Comparison of ENCODE assay signal across 31 cellular contexts in the genomic region with DNA sequence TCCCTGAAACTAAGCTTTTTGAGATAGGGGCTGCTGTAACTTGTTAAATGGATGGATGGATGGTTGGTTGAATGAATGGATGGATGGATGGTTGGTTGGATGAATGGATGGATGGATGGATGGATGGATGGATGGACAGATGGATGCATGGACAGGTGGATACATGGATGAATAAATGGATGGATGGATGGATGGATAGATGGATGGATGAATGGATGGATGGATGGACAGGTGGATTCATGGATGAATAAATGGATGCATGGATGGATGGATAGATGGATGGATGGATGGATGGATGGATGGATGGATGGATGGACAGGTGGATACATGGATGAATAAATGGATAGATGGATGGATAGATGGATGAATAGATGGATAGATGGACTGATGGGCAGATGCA. TPM values are rescaled to one million over a fixed set of nuclear protein-coding genes. Genes with fewer than 3 reads are reported as not detected.
"Had no signal": no experiment of that assay in that cellular context is flagged by ENCODE, and none has a peak within 500 bp of the region (broad histone marks: within the 10 kb centered on the region; RNA-seq: fewer than 3 reads in every experiment).

No MANE protein-coding gene starts in this region.

- H3K4me3 Mint-ChIP-seq: naive thymus-derived CD8-positive, alpha-beta T cell; natural killer cell treated with Interleukin-12 subunit alpha and Interleukin-12 subunit beta and Interleukin-15 and Interleukin-18, amount 100 ng/mL, for 72 hours; neural progenitor cell; stimulated activated memory B cell treated with anti-CD40 and anti-IgM and Interleukin-4, amounts not matched to agents 10 μg/mL and 1 μg/mL and 100 μg/mL, for 72 hours; stimulated activated naive CD8-positive, alpha-beta T cell treated with anti-CD3 and anti-CD28 coated beads, Interleukin-15, amount 100 ng/mL, for 72 hours; type B pancreatic cell had no signal

- H3K4me1 ChIP-seq: neural progenitor cell, parathyroid adenoma, sigmoid colon, tibial artery, transverse colon, upper lobe of right lung, vagina had no signal

- H2AFZ ChIP-seq: neural progenitor cell, parathyroid adenoma had no signal

- H3K36me3 Mint-ChIP-seq: naive thymus-derived CD8-positive, alpha-beta T cell; natural killer cell treated with Interleukin-12 subunit alpha and Interleukin-12 subunit beta and Interleukin-15 and Interleukin-18, amount 100 ng/mL, for 72 hours; neural progenitor cell; stimulated activated memory B cell treated with anti-CD40 and anti-IgM and Interleukin-4, amounts not matched to agents 10 μg/mL and 1 μg/mL and 100 μg/mL, for 72 hours; type B pancreatic cell had no signal

- H3K27ac ChIP-seq: neural progenitor cell, ovary, parathyroid adenoma, psoas muscle, right lobe of liver, sigmoid colon, suprapubic skin, testis, tibial artery, transverse colon, upper lobe of right lung, vagina had no signal

- H3K4me1 Mint-ChIP-seq: naive thymus-derived CD8-positive, alpha-beta T cell; neural progenitor cell; stimulated activated memory B cell treated with anti-CD40 and anti-IgM and Interleukin-4, amounts not matched to agents 10 μg/mL and 1 μg/mL and 100 μg/mL, for 72 hours; stimulated activated naive CD8-positive, alpha-beta T cell treated with anti-CD3 and anti-CD28 coated beads, Interleukin-15, amount 100 ng/mL, for 72 hours had no signal

- ATAC-seq: naive thymus-derived CD8-positive, alpha-beta T cell; natural killer cell treated with Interleukin-12 subunit alpha and Interleukin-12 subunit beta and Interleukin-15 and Interleukin-18, amount 100 ng/mL, for 72 hours; psoas muscle; right cardiac atrium; right lobe of liver; stimulated activated memory B cell treated with anti-CD40 and anti-IgM and Interleukin-4, amounts not matched to agents 10 μg/mL and 1 μg/mL and 100 μg/mL, for 72 hours; stimulated activated naive CD8-positive, alpha-beta T cell treated with anti-CD3 and anti-CD28 coated beads, Interleukin-15, amount 100 ng/mL, for 72 hours; stimulated activated naive CD8-positive, alpha-beta T cell treated with anti-CD3 and anti-CD28 coated beads, Interleukin-15, Interleukin-2, amounts not matched to agents 100 U/mL and 50 U/mL, for 24 hours; upper lobe of right lung had no signal

- H3K36me3 ChIP-seq: neural progenitor cell, ovary, right lobe of liver, sigmoid colon, suprapubic skin, tibial artery, transverse colon, upper lobe of right lung, vagina had no signal

- H3K9me3 ChIP-seq: ovary, psoas muscle, right lobe of liver, sigmoid colon, suprapubic skin, testis, tibial artery, transverse colon, upper lobe of right lung, vagina had no signal

- H3K27me3 Mint-ChIP-seq: stimulated activated naive CD8-positive, alpha-beta T cell treated with anti-CD3 and anti-CD28 coated beads, Interleukin-15, amount 100 ng/mL, for 72 hours had no signal

- H3K9me3 Mint-ChIP-seq: naive thymus-derived CD8-positive, alpha-beta T cell; natural killer cell treated with Interleukin-12 subunit alpha and Interleukin-12 subunit beta and Interleukin-15 and Interleukin-18, amount 100 ng/mL, for 72 hours; neural progenitor cell; stimulated activated naive CD8-positive, alpha-beta T cell treated with anti-CD3 and anti-CD28 coated beads, Interleukin-15, amount 100 ng/mL, for 72 hours; type B pancreatic cell had no signal

- H3K27me3 ChIP-seq: neural progenitor cell, ovary, right lobe of liver, sigmoid colon, suprapubic skin, testis, tibial artery, transverse colon, upper lobe of right lung, vagina had no signal

- DNase-seq: naive thymus-derived CD8-positive, alpha-beta T cell; occipital lobe; ovary; psoas muscle; right cardiac atrium; right lobe of liver; sigmoid colon; small intestine; stimulated activated CD4-positive, alpha-beta T cell treated with anti-CD3 and anti-CD28 coated beads, Interleukin-1b, Interleukin-23, amount 100 ng/mL, for 48 hours; stimulated activated CD4-positive, alpha-beta T cell treated with anti-CD3 and anti-CD28 coated beads, Interleukin-4, amount 100 ng/mL, for 1 hour; stimulated activated CD4-positive, alpha-beta T cell treated with anti-CD3 and anti-CD28 coated beads, Interleukin-4, amount 100 ng/mL, for 4 hours; stimulated activated CD8-positive, alpha-beta memory T cell treated with anti-CD3 and anti-CD28 coated beads, Interleukin-4, amount 100 ng/mL, for 48 hours; stimulated activated naive CD4-positive, alpha-beta T cell; stimulated activated naive CD8-positive, alpha-beta T cell treated with anti-CD3 and anti-CD28 coated beads, Interleukin-15, amount 100 ng/mL, for 72 hours; stimulated activated naive CD8-positive, alpha-beta T cell treated with anti-CD3 and anti-CD28 coated beads, Interleukin-15, Interleukin-2, amounts not matched to agents 100 U/mL and 50 U/mL, for 24 hours; substantia nigra; testis; tibial artery; transverse colon; upper lobe of right lung had no signal

- H3K4me3 ChIP-seq: neural progenitor cell, ovary, psoas muscle, right lobe of liver, sigmoid colon, suprapubic skin, testis, tibial artery, transverse colon, upper lobe of right lung, vagina had no signal

- H3K4me2 ChIP-seq: neural progenitor cell had no signal

- H3K9ac ChIP-seq: neural progenitor cell, parathyroid adenoma had no signal

- H3K79me2 ChIP-seq: parathyroid adenoma had no signal

- H3K27ac Mint-ChIP-seq: naive thymus-derived CD8-positive, alpha-beta T cell; natural killer cell treated with Interleukin-12 subunit alpha and Interleukin-12 subunit beta and Interleukin-15 and Interleukin-18, amount 100 ng/mL, for 72 hours; neural progenitor cell; progenitor cell of endocrine pancreas; stimulated activated memory B cell treated with anti-CD40 and anti-IgM and Interleukin-4, amounts not matched to agents 10 μg/mL and 1 μg/mL and 100 μg/mL, for 72 hours; type B pancreatic cell had no signal

- FAIRE-seq: small intestine had no signal

RNA-seq across cellular contexts. Expression of a gene that starts 26.9 kb away (rescaled TPM):
- total RNA-seq: naive thymus-derived CD8-positive, alpha-beta T cell; natural killer cell treated with Interleukin-12 subunit alpha and Interleukin-12 subunit beta and Interleukin-15 and Interleukin-18, amount 100 ng/mL, for 72 hours had no signal
- polyA plus RNA-seq: naive thymus-derived CD8-positive, alpha-beta T cell; neural cell had no signal

RNA-seq across cellular contexts. Expression of a gene that starts 57.9 kb away (rescaled TPM):
- total RNA-seq: naive thymus-derived CD8-positive, alpha-beta T cell; natural killer cell treated with Interleukin-12 subunit alpha and Interleukin-12 subunit beta and Interleukin-15 and Interleukin-18, amount 100 ng/mL, for 72 hours; occipital lobe; skeletal muscle tissue; urinary bladder had no signal
- polyA plus RNA-seq: naive thymus-derived CD8-positive, alpha-beta T cell; neural cell had no signal
